Comparison of ENCODE assay signal across 1 cellular context in the genomic region with DNA sequence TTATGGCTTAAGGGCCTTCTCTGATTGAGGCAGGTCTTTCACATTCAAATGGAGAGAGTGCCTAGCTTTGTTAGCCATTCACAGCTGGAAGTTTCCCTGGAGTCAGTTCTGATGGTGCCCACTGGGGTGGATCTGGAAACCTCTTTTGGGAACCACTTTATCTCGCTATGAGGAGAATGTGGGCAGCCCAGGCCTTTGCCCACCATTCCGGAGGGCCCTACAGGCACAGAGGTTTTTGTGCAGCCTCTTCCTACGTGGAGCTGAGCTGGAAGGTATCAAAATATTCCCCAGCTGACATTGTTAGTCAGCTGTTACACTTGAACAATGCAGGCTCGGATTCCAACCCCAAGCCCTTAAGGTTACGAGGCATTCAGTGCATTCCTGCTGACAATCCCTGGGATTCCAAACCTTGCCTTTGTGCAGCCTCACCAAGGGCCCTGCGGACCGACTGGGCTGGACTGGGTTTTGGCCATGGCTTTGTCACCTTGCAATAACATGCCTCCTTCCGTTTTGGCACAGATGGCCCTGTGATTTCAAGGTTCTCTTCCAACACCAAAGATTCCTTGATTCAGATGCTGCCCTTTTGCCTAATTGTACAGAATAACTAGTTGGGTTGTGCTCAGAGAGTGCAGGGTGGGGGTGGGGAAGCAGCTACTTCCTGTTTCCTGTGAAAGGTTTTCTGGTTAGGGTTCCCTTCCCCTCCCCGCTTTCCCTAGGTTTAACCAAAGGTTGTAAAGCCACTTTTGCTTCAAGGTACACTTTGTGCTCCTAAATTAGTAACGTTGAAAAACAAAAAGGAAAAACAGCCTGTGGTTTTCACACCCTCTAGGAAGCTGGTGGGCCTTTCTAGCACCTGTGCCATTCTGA.
TF ChIP-seq lines count a peak whose summit lies in the region.

No MANE protein-coding gene starts in this region.

TF ChIP-seq in endothelial cell of umbilical vein, 7 proteins besides CTCF, POLR2A, EP300 and RAD21:
- TF ChIP-seq GATA2 (IDR thresholded peaks at IDR 0.05; ENCODE audit: insufficient read depth, insufficient read length, low read depth, low read length) (no peak), POLR2AphosphoS5 (IDR thresholded peaks at IDR 0.05; ENCODE audit: insufficient read depth, low read depth, low read length) (peak; percentile 53), FOS (IDR thresholded peaks at IDR 0.05; ENCODE audit: borderline replicate concordance, insufficient read depth, low read length) (no peak), JUN (IDR thresholded peaks at IDR 0.05; ENCODE audit: borderline replicate concordance, insufficient read depth, insufficient read length, low read depth) (peak; percentile 17), EZH2 (IDR thresholded peaks at IDR 0.05; ENCODE audit: borderline replicate concordance, low read depth, low read length, severe bottlenecking) (no peak), MYC (IDR thresholded peaks at IDR 0.05; ENCODE audit: low read depth, low read length) (no peak)
- TF ChIP-seq, protein P1, sequence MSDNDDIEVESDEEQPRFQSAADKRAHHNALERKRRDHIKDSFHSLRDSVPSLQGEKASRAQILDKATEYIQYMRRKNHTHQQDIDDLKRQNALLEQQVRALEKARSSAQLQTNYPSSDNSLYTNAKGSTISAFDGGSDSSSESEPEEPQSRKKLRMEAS (IDR thresholded peaks at IDR 0.05; ENCODE audit: insufficient read depth, insufficient read length), result no peak
